In genomic region chr9:114329624-114330022, GRCh38 we compare ENCODE assay signal across 15 cellular contexts. TPM values are rescaled to one million over a fixed set of nuclear protein-coding genes. Genes with fewer than 3 reads are reported as not detected.
DNase-seq lines count a peak whose midpoint lies in the region; ATAC-seq and TF ChIP-seq lines count a peak whose summit lies in the region.
"Not testable (repeated sequence)": the region's sequence is repeated elsewhere in the genome, so short reads cannot be mapped to it uniquely, and the experiment has no call there.
"Had no signal": no experiment of that assay in that cellular context is flagged by ENCODE, and none has a peak within 500 bp of the region (broad histone marks: within the 10 kb centered on the region; RNA-seq: fewer than 3 reads in every experiment).

Gene ORM2, plus strand, starts transcription at chr9:114329869. Its CDS starts 36 bp downstream, at chr9:114329905.

- not testable (repeated sequence) for H3K4me1 ChIP-seq in CD8-positive, alpha-beta memory T cell (ENCODE audit: insufficient read depth, low read length); body of pancreas; lower lobe of right lung; upper lobe of right lung
- H3K4me1 ChIP-seq in neutrophil (ENCODE audit: control insufficient read depth in 1 of 2, insufficient read depth in 1 of 2, low read depth in 1 of 2, low read length in 1 of 2), result peaks cover 26 to 39% of the 10 kb centered on the region in 2 experiments

- not testable (repeated sequence) for H3K4me3 ChIP-seq in CD8-positive, alpha-beta memory T cell (ENCODE audit: low read length); body of pancreas; lower lobe of right lung; upper lobe of right lung
- peak within 1 kb of the TSS in 1 of 2 experiments; percentile 40 for H3K4me3 ChIP-seq in neutrophil (ENCODE audit: low read depth in 1 of 2, low read length in 1 of 2)

- not testable (repeated sequence) for H3K27ac ChIP-seq in CD8-positive, alpha-beta memory T cell (ENCODE audit: low read depth, low read length); body of pancreas; upper lobe of right lung
- H3K27ac ChIP-seq in lower lobe of right lung (peak within 1 kb of the TSS; percentile 6), neutrophil (peak within 1 kb of the TSS; percentile 52)

- not testable (repeated sequence) for H3K27me3 ChIP-seq in CD8-positive, alpha-beta memory T cell (ENCODE audit: insufficient read depth, low read length, poor library complexity, severe bottlenecking); body of pancreas; lower lobe of right lung (ENCODE audit: low read depth); neutrophil; upper lobe of right lung

- H3K27me3 Mint-ChIP-seq in CD8-positive, alpha-beta memory T cell; T-cell; activated T-helper 17 cell treated with anti-CD3 and anti-CD28 coated beads, Interleukin-2, amount 50 U/mL, for 72 hours: not testable (repeated sequence)

- TF ChIP-seq POLR2A in body of pancreas (IDR thresholded peaks at IDR 0.05), result not testable (repeated sequence)

- not testable (repeated sequence) for TF ChIP-seq CTCF in body of pancreas (IDR thresholded peaks at IDR 0.05); lower lobe of right lung (IDR thresholded peaks at IDR 0.05); neutrophil (IDR thresholded peaks at IDR 0.05); upper lobe of right lung (IDR thresholded peaks at IDR 0.05)

- POLR2A ChIA-PET in CD8-positive, alpha-beta memory T cell (lab: Charles Lee); T-cell (lab: Charles Lee): not testable (repeated sequence)

- not testable (repeated sequence) for H3K9me3 ChIP-seq in CD8-positive, alpha-beta memory T cell (ENCODE audit: low read length); body of pancreas; lower lobe of right lung; neutrophil; upper lobe of right lung

- 80% methylated on average over 1 of the region's 10 CpGs; no CpG with 5 or more reads in 1 of the 2 donors for WGBS in body of pancreas, 2 donors

- H3K4me1 Mint-ChIP-seq in CD8-positive, alpha-beta memory T cell, result peaks cover 18 to 23% (median 22%) of the 10 kb centered on the region in 3 donors
- peaks cover 8 to 20% (median 18%) of the 10 kb centered on the region in 3 donors for H3K4me1 Mint-ChIP-seq in T-cell
- H3K4me1 Mint-ChIP-seq in activated T-helper 17 cell treated with anti-CD3 and anti-CD28 coated beads, Interleukin-2, amount 50 U/mL, for 72 hours, result not testable (repeated sequence)

- H3K36me3 ChIP-seq in CD8-positive, alpha-beta memory T cell (ENCODE audit: insufficient read depth, low read length); body of pancreas (replicated peaks in 1 of 2; ENCODE audit: insufficient read depth in 1 of 2, low read depth in 2 of 2); lower lobe of right lung; upper lobe of right lung: not testable (repeated sequence)
- H3K36me3 ChIP-seq in neutrophil, result peaks cover 10% of the 10 kb centered on the region

- not testable (repeated sequence) for DNase-seq in CD8-positive, alpha-beta memory T cell; T-cell; body of pancreas; left lobe of liver (ENCODE audit: low spot score); lower lobe of right lung; upper lobe of right lung

- not testable (repeated sequence) for ATAC-seq in T-cell (replicated peaks in 1 of 4); activated T-helper 17 cell treated with anti-CD3 and anti-CD28 coated beads, Interleukin-2, amount 50 U/mL, for 72 hours (replicated peaks)
- ATAC-seq in body of pancreas (peak; percentile 31), left lobe of liver (peak; percentile 53), lower lobe of right lung (peak; percentile 76 to 77), upper lobe of right lung (peak; percentile 80)

- peak within 1 kb of the TSS in 2 of 7 donors; percentile 40 to 54 for H3K4me3 Mint-ChIP-seq in CD8-positive, alpha-beta memory T cell
- not testable (repeated sequence) for H3K4me3 Mint-ChIP-seq in T-cell; activated T-helper 17 cell treated with anti-CD3 and anti-CD28 coated beads, Interleukin-2, amount 50 U/mL, for 72 hours

- not testable (repeated sequence) for H3K36me3 Mint-ChIP-seq in CD8-positive, alpha-beta memory T cell; T-cell; activated T-helper 17 cell treated with anti-CD3 and anti-CD28 coated beads, Interleukin-2, amount 50 U/mL, for 72 hours (ENCODE audit: low read depth)

- intact Hi-C loops in body of pancreas (cut with DNase I); lower lobe of right lung (cut with DNase I); upper lobe of right lung (cut with DNase I): not testable (repeated sequence)

- H3K9me3 Mint-ChIP-seq in CD8-positive, alpha-beta memory T cell; T-cell; activated T-helper 17 cell treated with anti-CD3 and anti-CD28 coated beads, Interleukin-2, amount 50 U/mL, for 72 hours: not testable (repeated sequence)

- H3K27ac Mint-ChIP-seq in CD8-positive, alpha-beta memory T cell, result peak within 1 kb of the TSS in 5 of 8 donors; percentile 32 to 85 (median 68)
- peak within 1 kb of the TSS; percentile 64 to 79 for H3K27ac Mint-ChIP-seq in T-cell
- peak within 1 kb of the TSS; percentile 38 for H3K27ac Mint-ChIP-seq in activated T-helper 17 cell treated with anti-CD3 and anti-CD28 coated beads, Interleukin-2, amount 50 U/mL, for 72 hours

- CTCF ChIA-PET in CD8-positive, alpha-beta memory T cell (lab: Charles Lee); T-cell (lab: Charles Lee): not testable (repeated sequence)

RNA-seq across cellular contexts. Expression of gene ORM2, which starts in this region (rescaled TPM):
- total RNA-seq in CD8-positive, alpha-beta memory T cell, result not detected
- polyA plus RNA-seq in CD8-positive, alpha-beta memory T cell, result not detected
- total RNA-seq in T-cell (1 to 10 TPM in 3 of 5 donors, not detected in 2; 1.4 to 2.2 (median 1.8) TPM), body of pancreas (not detected), left lobe of liver (4,103 TPM), lower lobe of right lung (3.1 TPM), upper lobe of right lung (3.9 TPM)
- total RNA-seq in activated T-helper 17 cell treated with anti-CD3 and anti-CD28 coated beads, Interleukin-2, amount 50 U/mL, for 72 hours, result not detected
- total RNA-seq: A673, GM23248, HT-29, LHCN-M2, MCF 10A, OCI-LY7, Peyer's patch had no signal
- polyA plus RNA-seq: GM23248 had no signal

Comparison
In these comparisons a context has a peak if more than half of its experiments do, and no peak if none do; other contexts are left out.
1. RNA of gene ORM2 (total RNA-seq): 4,103 TPM in left lobe of liver (single experiment); 3.9 TPM in upper lobe of right lung (single experiment), 3.1 TPM in lower lobe of right lung (single experiment), 1.4 to 2.2 TPM in T-cell, not detected in CD8-positive, alpha-beta memory T cell, not detected in activated T-helper 17 cell treated with anti-CD3 and anti-CD28 coated beads, Interleukin-2, amount 50 U/mL, for 72 hours and not detected in body of pancreas; every median in the first group is over 100 times any median in the second.
2. Peak in ATAC-seq in body of pancreas; RNA of the gene not detected or under 1 TPM.
3. Peak in every context shown above with its lines, with median percentiles within 50 percentile points of each other: H3K27ac Mint-ChIP-seq.